ENCODE assay signal across 1 cellular context in genomic region chr1:109802901-109803561, GRCh38.
TF ChIP-seq lines count a peak whose summit lies in the region.

No MANE protein-coding gene starts in this region.

TF ChIP-seq in GM23338, 12 proteins besides CTCF, POLR2A, EP300 and RAD21 (continued from another document):
- TF ChIP-seq ZNF114 (CRISPR knock-in tag; IDR thresholded peaks at IDR 0.05) = no peak
- TF ChIP-seq JUNB (IDR thresholded peaks at IDR 0.05; ENCODE audit: unreplicated experiment) = no peak
- no peak for TF ChIP-seq EZH2 (IDR thresholded peaks at IDR 0.05; ENCODE audit: low read depth, unreplicated experiment)
- TF ChIP-seq STAT1 (IDR thresholded peaks at IDR 0.05; ENCODE audit: unreplicated experiment) = no peak
- no peak for TF ChIP-seq CREB1 (CRISPR knock-in tag; IDR thresholded peaks at IDR 0.05; ENCODE audit: low read depth)
- no peak for TF ChIP-seq NANOG (IDR thresholded peaks at IDR 0.05; ENCODE audit: borderline replicate concordance)
- no peak for TF ChIP-seq EZH2phosphoT487 (IDR thresholded peaks at IDR 0.05; ENCODE audit: unreplicated experiment)
- no peak for TF ChIP-seq ZNF331 (CRISPR knock-in tag; IDR thresholded peaks at IDR 0.05; ENCODE audit: low read depth)
- TF ChIP-seq POLR2AphosphoS5 (IDR thresholded peaks at IDR 0.05; ENCODE audit: low read depth) = no peak
- TF ChIP-seq, protein P1, sequence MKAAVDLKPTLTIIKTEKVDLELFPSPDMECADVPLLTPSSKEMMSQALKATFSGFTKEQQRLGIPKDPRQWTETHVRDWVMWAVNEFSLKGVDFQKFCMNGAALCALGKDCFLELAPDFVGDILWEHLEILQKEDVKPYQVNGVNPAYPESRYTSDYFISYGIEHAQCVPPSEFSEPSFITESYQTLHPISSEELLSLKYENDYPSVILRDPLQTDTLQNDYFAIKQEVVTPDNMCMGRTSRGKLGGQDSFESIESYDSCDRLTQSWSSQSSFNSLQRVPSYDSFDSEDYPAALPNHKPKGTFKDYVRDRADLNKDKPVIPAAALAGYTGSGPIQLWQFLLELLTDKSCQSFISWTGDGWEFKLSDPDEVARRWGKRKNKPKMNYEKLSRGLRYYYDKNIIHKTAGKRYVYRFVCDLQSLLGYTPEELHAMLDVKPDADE (IDR thresholded peaks at IDR 0.05) = no peak
TF ChIP-seq in GM23338: peak in this region for 0.
